Comparison of ENCODE assay signal across 1 cellular context in genomic region chr1:167465751-167466150, GRCh38.
TF ChIP-seq lines count a peak whose summit lies in the region.

No MANE protein-coding gene starts in this region.

TF ChIP-seq in HepG2, 621 proteins besides CTCF, POLR2A, EP300 and RAD21:
- TF ChIP-seq HNF4A (CRISPR knock-in tag; IDR thresholded peaks at IDR 0.05) (peak; percentile 31; the same call in 1 of the 2 replicates), ZNF609 (CRISPR knock-in tag; IDR thresholded peaks at IDR 0.05; ENCODE audit: borderline replicate concordance) (no peak), ZNF780A (CRISPR knock-in tag; IDR thresholded peaks at IDR 0.05) (no peak), MXD4 (CRISPR knock-in tag; IDR thresholded peaks at IDR 0.05) (no peak), YY1 (IDR thresholded peaks at IDR 0.05; ENCODE audit: insufficient read depth, insufficient replicate concordance, low read depth, low read length) (no peak), FUBP1 (CRISPR knock-in tag; IDR thresholded peaks at IDR 0.05; ENCODE audit: borderline replicate concordance) (no peak)
